ENCODE assay signal across 9 cellular contexts in genomic region chr15:59438891-59439290, GRCh38. TPM values are rescaled to one million over a fixed set of nuclear protein-coding genes. Genes with fewer than 3 reads are reported as not detected.
DNase-seq lines count a peak whose midpoint lies in the region; ATAC-seq, FAIRE-seq and TF ChIP-seq lines count a peak whose summit lies in the region.
"Had no signal": no experiment of that assay in that cellular context is flagged by ENCODE, and none has a peak within 500 bp of the region (broad histone marks: within the 10 kb centered on the region; RNA-seq: fewer than 3 reads in every experiment).

No MANE protein-coding gene starts in this region.

- H3K36me3 Mint-ChIP-seq in CD4-positive, alpha-beta T cell (ENCODE audit: low read depth): no peaks in the 10 kb centered on the region
- no peaks in the 10 kb centered on the region for H3K36me3 Mint-ChIP-seq in natural killer cell

- no peaks in the 10 kb centered on the region for H3K9me3 ChIP-seq in CD4-positive, alpha-beta T cell (ENCODE audit: control insufficient read depth, low read length)
- no peaks in the 10 kb centered on the region for H3K9me3 ChIP-seq in Karpas-422 (ENCODE audit: low read length)
- H3K9me3 ChIP-seq: sigmoid colon had no signal

- no peaks in the 10 kb centered on the region for H3K9me2 ChIP-seq in Karpas-422 (replicated peaks; ENCODE audit: insufficient read depth, low read length)

- no peaks in the 10 kb centered on the region for H3K36me3 ChIP-seq in Karpas-422 (ENCODE audit: insufficient read depth, low read length)
- no peaks in the 10 kb centered on the region for H3K36me3 ChIP-seq in bronchial epithelial cell (ENCODE audit: control insufficient read depth, insufficient read depth, low read length)
- H3K36me3 ChIP-seq: sigmoid colon had no signal

- no peak for DNase-seq in CD4-positive, alpha-beta T cell
- DNase-seq in Karpas-422 (no peak), bronchial epithelial cell (ENCODE audit: low read depth) (peak; percentile 45), natural killer cell (no peak), NCI-H2107 (lab: John Stamatoyannopoulos, UW) (no peak), COLO829 (ENCODE audit: low spot score) (no peak), activated gamma-delta T cell (lab: John Stamatoyannopoulos, UW) (no peak)

- H3K27me3 ChIP-seq in CD4-positive, alpha-beta T cell (ENCODE audit: control insufficient read depth, insufficient read depth, low read length): peaks cover 25% of the 10 kb centered on the region
- H3K27me3 ChIP-seq in Karpas-422 (ENCODE audit: low read length) (0 out of 2 replicates have a peak, but pooled peaks cover 4% of the 10 kb centered on the region), bronchial epithelial cell (ENCODE audit: control insufficient read depth, insufficient read depth, low read length) (peaks cover 10% of the 10 kb centered on the region)
- H3K27me3 ChIP-seq: sigmoid colon had no signal

- peak overlapping the region; percentile 52; the same call in 1 of the 2 replicates for H3K4me3 ChIP-seq in Karpas-422 (ENCODE audit: low read length)
- no peak overlapping the region for H3K4me3 ChIP-seq in bronchial epithelial cell (ENCODE audit: low read depth, low read length)

- H3K27me3 Mint-ChIP-seq in CD4-positive, alpha-beta T cell: peaks cover 79% of the 10 kb centered on the region
- peaks cover 48 to 50% of the 10 kb centered on the region in 2 donors for H3K27me3 Mint-ChIP-seq in natural killer cell (ENCODE audit: low read depth in 2 of 2)

- H3K9ac ChIP-seq in Karpas-422 (ENCODE audit: low read length): no peak overlapping the region

- no peak overlapping the region for H3K27ac ChIP-seq in CD4-positive, alpha-beta T cell (ENCODE audit: low read depth, low read length)
- no peak overlapping the region for H3K27ac ChIP-seq in Karpas-422 (ENCODE audit: low read length)

- no peak for FAIRE-seq in bronchial epithelial cell (lab: Jason Lieb, UNC)

- H2AFZ ChIP-seq in Karpas-422 (ENCODE audit: low read length): no peak overlapping the region

- intact Hi-C loops in CD4-positive, alpha-beta T cell (cut with DNase I, micrococcal nuclease): no loop called here
- intact Hi-C loops in natural killer cell (cut with micrococcal nuclease): no loop called here

- CTCF ChIA-PET in CD4-positive, alpha-beta T cell (lab: Charles Lee): no interaction called here

- POLR2A ChIA-PET in CD4-positive, alpha-beta T cell (lab: Charles Lee): no interaction called here

- H3K4me3 Mint-ChIP-seq in CD4-positive, alpha-beta T cell: peak overlapping the region; percentile 81
- peak overlapping the region; percentile 67 for H3K4me3 Mint-ChIP-seq in natural killer cell

- H4K20me1 ChIP-seq in Karpas-422 (ENCODE audit: insufficient read depth, low read depth, low read length): no peaks in the 10 kb centered on the region

- H3K9me3 Mint-ChIP-seq in CD4-positive, alpha-beta T cell: no peaks in the 10 kb centered on the region
- H3K9me3 Mint-ChIP-seq in natural killer cell: no peaks in the 10 kb centered on the region

- no peak overlapping the region for H3K27ac Mint-ChIP-seq in CD4-positive, alpha-beta T cell
- H3K27ac Mint-ChIP-seq in natural killer cell: no peak overlapping the region

- peaks cover 20% of the 10 kb centered on the region for H3K4me1 Mint-ChIP-seq in CD4-positive, alpha-beta T cell (ENCODE audit: low read depth)
- peaks cover 11 to 16% of the 10 kb centered on the region in 2 donors for H3K4me1 Mint-ChIP-seq in natural killer cell

- H3K4me2 ChIP-seq in Karpas-422 (ENCODE audit: low read depth, low read length, poor library complexity, severe bottlenecking): peak overlapping the region; percentile 67

- ATAC-seq in CD4-positive, alpha-beta T cell (ENCODE audit: poor library complexity): no peak
- no peak for ATAC-seq in natural killer cell
- ATAC-seq in HG02588 (IDR thresholded peaks at IDR 0.05; ENCODE audit: unreplicated experiment): no peak

- no peak for TF ChIP-seq CTCF in CD4-positive, alpha-beta T cell (IDR thresholded peaks at IDR 0.05)
- TF ChIP-seq CTCF in bronchial epithelial cell (IDR thresholded peaks at IDR 0.05; ENCODE audit: insufficient read depth, low read length, severe bottlenecking): no peak
- TF ChIP-seq CTCF in natural killer cell (IDR thresholded peaks at IDR 0.05): no peak

- peaks cover 13% of the 10 kb centered on the region for H3K4me1 ChIP-seq in Karpas-422 (ENCODE audit: low read length)

- H3K79me2 ChIP-seq in Karpas-422 (ENCODE audit: low read length): no peaks in the 10 kb centered on the region

RNA-seq across cellular contexts. Expression of gene FAM81A, which starts 0.9 kb away (rescaled TPM):
- not detected for total RNA-seq in CD4-positive, alpha-beta T cell
- 0.76 TPM in 1 of 2 replicates, not detected in the other for total RNA-seq in Karpas-422 (2014; rRNA removed; shearing (Covaris generic); ENCODE audit: low replicate concordance)
- total RNA-seq in bronchial epithelial cell (0.26 and 0.38 TPM in 2 replicates), natural killer cell (1 to 10 TPM in 1 of 3 donors, not detected in 2; 1.0 TPM)
